ENCODE assay signal across 1 cellular context in the genomic region with DNA sequence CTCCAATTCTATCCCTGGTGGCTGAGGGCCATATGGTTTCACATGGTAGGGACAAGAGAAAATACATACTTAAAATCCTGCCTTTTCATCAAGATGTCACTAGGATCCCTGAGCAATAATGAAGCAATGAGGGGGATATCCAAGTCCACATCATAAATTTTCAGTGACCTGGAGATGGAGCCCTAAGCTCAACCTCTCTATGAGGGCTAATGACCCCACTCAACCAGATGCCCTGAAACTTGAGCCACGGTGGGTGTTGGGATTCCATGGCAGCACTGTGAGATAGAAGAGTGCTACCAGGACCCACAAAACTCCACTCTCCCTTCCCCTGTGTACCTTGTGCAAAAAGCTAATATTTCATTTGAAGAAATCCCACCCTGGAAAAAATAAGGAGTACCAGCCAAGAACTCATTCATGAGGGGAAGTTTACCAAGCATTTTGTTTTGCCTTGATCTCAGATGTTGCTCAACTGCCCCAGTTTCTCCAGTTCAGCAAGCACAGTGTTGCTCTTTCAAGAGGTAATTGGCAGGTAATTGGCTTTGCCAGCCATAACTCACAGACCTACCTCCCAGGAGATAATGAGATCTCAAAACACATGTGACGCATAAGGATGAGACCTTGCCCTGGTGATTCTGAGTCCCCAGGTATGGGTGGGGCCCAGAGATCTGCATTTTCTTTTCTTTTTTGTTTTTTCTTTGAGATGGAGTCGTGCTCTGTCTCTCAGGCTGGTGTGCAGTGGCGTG.
A peak's percentile ranks its signal among the peaks of the same experiment; 100 is the strongest.
TF ChIP-seq lines count a peak whose summit lies in the region.

No MANE protein-coding gene starts in this region.

TF ChIP-seq in liver, 16 proteins besides CTCF, POLR2A, EP300 and RAD21 (continued from another document):
- TF ChIP-seq, protein P1, sequence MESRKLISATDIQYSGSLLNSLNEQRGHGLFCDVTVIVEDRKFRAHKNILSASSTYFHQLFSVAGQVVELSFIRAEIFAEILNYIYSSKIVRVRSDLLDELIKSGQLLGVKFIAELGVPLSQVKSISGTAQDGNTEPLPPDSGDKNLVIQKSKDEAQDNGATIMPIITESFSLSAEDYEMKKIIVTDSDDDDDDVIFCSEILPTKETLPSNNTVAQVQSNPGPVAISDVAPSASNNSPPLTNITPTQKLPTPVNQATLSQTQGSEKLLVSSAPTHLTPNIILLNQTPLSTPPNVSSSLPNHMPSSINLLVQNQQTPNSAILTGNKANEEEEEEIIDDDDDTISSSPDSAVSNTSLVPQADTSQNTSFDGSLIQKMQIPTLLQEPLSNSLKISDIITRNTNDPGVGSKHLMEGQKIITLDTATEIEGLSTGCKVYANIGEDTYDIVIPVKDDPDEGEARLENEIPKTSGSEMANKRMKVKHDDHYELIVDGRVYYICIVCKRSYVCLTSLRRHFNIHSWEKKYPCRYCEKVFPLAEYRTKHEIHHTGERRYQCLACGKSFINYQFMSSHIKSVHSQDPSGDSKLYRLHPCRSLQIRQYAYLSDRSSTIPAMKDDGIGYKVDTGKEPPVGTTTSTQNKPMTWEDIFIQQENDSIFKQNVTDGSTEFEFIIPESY (IDR thresholded peaks at IDR 0.05), result no peak
- TF ChIP-seq SP1 (IDR thresholded peaks at IDR 0.05) (peak; percentile 20), GABPA (IDR thresholded peaks at IDR 0.05 in 1 of 2, conservative IDR thresholded peaks at IDR 0.05 in 1 of 2) (no peak), HNF4A (conservative IDR thresholded peaks at IDR 0.05) (peak in 1 of 2 donors; percentile 15)
- TF ChIP-seq, protein P2, sequence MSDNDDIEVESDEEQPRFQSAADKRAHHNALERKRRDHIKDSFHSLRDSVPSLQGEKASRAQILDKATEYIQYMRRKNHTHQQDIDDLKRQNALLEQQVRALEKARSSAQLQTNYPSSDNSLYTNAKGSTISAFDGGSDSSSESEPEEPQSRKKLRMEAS (IDR thresholded peaks at IDR 0.05), result no peak
